Comparison of ENCODE assay signal across 23 cellular contexts in the genomic region with DNA sequence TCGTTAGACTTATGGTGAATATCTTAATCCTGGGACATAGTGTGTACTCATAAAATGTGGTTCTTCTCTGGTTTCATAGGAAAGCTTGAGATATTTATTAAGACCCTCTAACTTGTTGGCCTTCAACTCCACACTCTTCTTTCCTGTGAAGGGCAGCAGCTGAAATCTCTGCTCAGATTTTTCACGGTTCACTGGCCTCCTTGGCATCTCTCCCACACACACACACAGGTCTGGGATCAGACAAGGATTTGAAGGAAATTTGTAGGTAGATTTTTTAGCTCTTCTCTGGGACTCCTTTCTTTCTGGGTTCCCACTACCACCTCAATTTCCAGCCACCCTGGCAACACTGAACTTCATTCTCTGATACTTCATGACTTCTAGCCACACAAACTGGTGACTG.
DNase-seq lines count a peak whose midpoint lies in the region; ATAC-seq and TF ChIP-seq lines count a peak whose summit lies in the region.
"Had no signal": no experiment of that assay in that cellular context is flagged by ENCODE, and none has a peak within 500 bp of the region (broad histone marks: within the 10 kb centered on the region; RNA-seq: fewer than 3 reads in every experiment).

No MANE protein-coding gene starts in this region.

- peaks cover 28% of the 10 kb centered on the region for H3K9me3 Mint-ChIP-seq in nephron progenitor cell

- ATAC-seq in HG02884 (IDR thresholded peaks at IDR 0.05; ENCODE audit: unreplicated experiment) = no peak
- ATAC-seq: activated T-cell treated with anti-CD3 and anti-CD28 coated beads, Interleukin-2, amount 50 U/mL, for 72 hours; esophagus mucosa; heart left ventricle; K562; PC-3; stimulated activated memory B cell treated with anti-CD40 and anti-IgM and Interleukin-4, amounts not matched to agents 10 μg/mL and 1 μg/mL and 100 μg/mL, for 72 hours had no signal

- TF ChIP-seq CTCF in nephron progenitor cell (IDR thresholded peaks at IDR 0.05) = no peak

- DNase-seq in DMS79 treated with DMSO at 0.1 percent for 48 hours (lab: John Stamatoyannopoulos, UW) (peak; percentile 1), DMS79 (lab: John Stamatoyannopoulos, UW) (no peak), MG63 (peak; percentile 7), cerebellum (ENCODE audit: low spot score) (peak; percentile 29), nephron progenitor cell (no peak), DMS153 (lab: John Stamatoyannopoulos, UW) (no peak)
- DNase-seq in activated T-cell treated with anti-CD3 and anti-CD28 coated beads, Interleukin-2, amount 50 U/mL, for 48 hours = no peak
- DNase-seq: activated T-cell treated with anti-CD3 and anti-CD28 coated beads, Interleukin-2, amount 50 U/mL, for 72 hours; H7; heart left ventricle; MM.1S; NCI-H1436 treated with DMSO at 0.1 percent for 48 hours; NCI-H2107; PC-3; SK-N-SH; upper lobe of left lung had no signal

- H3K27ac Mint-ChIP-seq in nephron progenitor cell = peak overlapping the region; percentile 64
- H3K27ac Mint-ChIP-seq: activated T-cell treated with anti-CD3 and anti-CD28 coated beads, Interleukin-2, amount 50 U/mL, for 72 hours; CD14-positive monocyte; nephron; stimulated activated memory B cell treated with anti-CD40 and anti-IgM and Interleukin-4, amounts not matched to agents 10 μg/mL and 1 μg/mL and 100 μg/mL, for 72 hours had no signal

- no peaks in the 10 kb centered on the region for H3K36me3 Mint-ChIP-seq in nephron progenitor cell (ENCODE audit: low read depth)
- H3K36me3 Mint-ChIP-seq: CD14-positive monocyte; stimulated activated memory B cell treated with anti-CD40 and anti-IgM and Interleukin-4, amounts not matched to agents 10 μg/mL and 1 μg/mL and 100 μg/mL, for 72 hours had no signal

- no peaks in the 10 kb centered on the region for H3K27me3 ChIP-seq in MG63
- H3K27me3 ChIP-seq: heart left ventricle, upper lobe of left lung had no signal

- H3K9me3 ChIP-seq in MG63 = no peaks in the 10 kb centered on the region
- H3K9me3 ChIP-seq: SK-N-SH, upper lobe of left lung had no signal

- H3K4me3 Mint-ChIP-seq in nephron progenitor cell = no peak overlapping the region
- H3K4me3 Mint-ChIP-seq: activated T-cell treated with anti-CD3 and anti-CD28 coated beads, Interleukin-2, amount 50 U/mL, for 72 hours; CD14-positive monocyte; nephron; stimulated activated memory B cell treated with anti-CD40 and anti-IgM and Interleukin-4, amounts not matched to agents 10 μg/mL and 1 μg/mL and 100 μg/mL, for 72 hours had no signal

- no peaks in the 10 kb centered on the region for H3K4me1 Mint-ChIP-seq in nephron progenitor cell
- H3K4me1 Mint-ChIP-seq: CD14-positive monocyte; nephron; stimulated activated memory B cell treated with anti-CD40 and anti-IgM and Interleukin-4, amounts not matched to agents 10 μg/mL and 1 μg/mL and 100 μg/mL, for 72 hours had no signal

- no peaks in the 10 kb centered on the region for H3K36me3 ChIP-seq in MG63
- H3K36me3 ChIP-seq: heart left ventricle, upper lobe of left lung had no signal

- no peak overlapping the region for H3K4me3 ChIP-seq in MG63
- H3K4me3 ChIP-seq: heart left ventricle, K562, skin epidermis, upper lobe of left lung had no signal

- no peaks in the 10 kb centered on the region for H3K27me3 Mint-ChIP-seq in nephron progenitor cell (ENCODE audit: low read depth, poor library complexity)

Comparison
In these comparisons a context has a peak if more than half of its experiments do, and no peak if none do; other contexts are left out.
1. DNase-seq: peak in DMS79 treated with DMSO at 0.1 percent for 48 hours (single experiment), MG63 (single experiment) and cerebellum (single experiment); none in DMS79 (single experiment), nephron progenitor cell (single experiment), DMS153 (single experiment) and activated T-cell treated with anti-CD3 and anti-CD28 coated beads, Interleukin-2, amount 50 U/mL, for 48 hours (0 of 2).